Comparison of ENCODE assay signal across 12 cellular contexts in the genomic region with DNA sequence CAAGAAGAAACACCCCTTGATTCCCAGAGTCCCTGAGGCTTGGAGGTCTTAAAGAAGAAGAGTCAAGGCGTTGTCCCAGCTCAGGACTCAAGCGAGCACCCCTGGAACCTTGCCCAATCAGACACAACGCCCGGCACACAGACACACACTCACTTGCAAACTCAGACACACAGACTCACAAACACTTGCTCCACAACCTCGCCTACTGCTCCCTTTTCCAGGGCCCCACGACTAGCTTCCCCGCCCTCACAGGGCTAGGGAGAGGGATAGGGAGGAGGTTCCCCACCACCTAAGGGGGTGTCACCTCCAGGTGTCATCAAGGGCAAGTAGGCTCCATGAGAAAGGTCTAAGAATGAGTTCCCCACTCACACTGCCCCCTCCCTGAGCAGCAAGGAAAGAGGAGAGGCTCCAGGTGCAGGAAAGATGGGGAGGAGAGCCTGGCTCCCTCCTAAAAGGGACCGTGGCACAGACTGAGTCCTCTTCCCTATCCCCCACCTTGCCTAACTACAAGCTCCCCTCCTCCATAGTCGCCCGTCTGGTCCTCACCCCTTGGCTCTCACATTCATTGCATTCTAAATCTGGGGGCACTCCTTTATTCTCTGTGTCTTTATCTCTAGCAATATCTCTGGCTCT. TPM values are rescaled to one million over a fixed set of nuclear protein-coding genes. Genes with fewer than 3 reads are reported as not detected.
DNase-seq lines count a peak whose midpoint lies in the region; ATAC-seq and TF ChIP-seq lines count a peak whose summit lies in the region.
"Had no signal": no experiment of that assay in that cellular context is flagged by ENCODE, and none has a peak within 500 bp of the region (broad histone marks: within the 10 kb centered on the region; RNA-seq: fewer than 3 reads in every experiment).

No MANE protein-coding gene starts in this region.

- H3K27ac ChIP-seq in left ventricle myocardium inferior (replicated peaks) = no peak overlapping the region
- H3K27ac ChIP-seq in WERI-Rb-1 = no peak overlapping the region
- no peak overlapping the region for H3K27ac ChIP-seq in upper lobe of right lung
- H3K27ac ChIP-seq: upper lobe of left lung had no signal

- H3K4me3 ChIP-seq in left ventricle myocardium inferior (peak overlapping the region; percentile 55), WERI-Rb-1 (ENCODE audit: low read depth, low read length) (peak overlapping the region; percentile 59), upper lobe of right lung (peak overlapping the region; percentile 29)

- H3K4me3 Mint-ChIP-seq in immature natural killer cell = peak overlapping the region; percentile 57 to 79 (median 68)

- H3K36me3 Mint-ChIP-seq in immature natural killer cell = no peaks in the 10 kb centered on the region

- H3K4me1 ChIP-seq in left ventricle myocardium inferior (peaks cover 35% of the 10 kb centered on the region), upper lobe of right lung (peaks cover 33% of the 10 kb centered on the region)

- no peak for ATAC-seq in Right ventricle myocardium inferior
- ATAC-seq in upper lobe of right lung = no peak
- ATAC-seq in GM18909 (IDR thresholded peaks at IDR 0.05; ENCODE audit: poor library complexity, unreplicated experiment) = no peak

- intact Hi-C loops in left ventricle myocardium inferior (cut with micrococcal nuclease) (no loop called here), Right ventricle myocardium inferior (cut with DNase I) (no loop called here), upper lobe of right lung (cut with DNase I) (no loop called here)

- H3K27ac Mint-ChIP-seq in immature natural killer cell = peak overlapping the region in 4 of 6 donors; percentile 2 to 71 (median 46)

- H3K9me3 Mint-ChIP-seq in immature natural killer cell = no peaks in the 10 kb centered on the region

- peaks cover 87% of the 10 kb centered on the region for H3K27me3 ChIP-seq in left ventricle myocardium inferior (ENCODE audit: low read depth)
- peaks cover 16% of the 10 kb centered on the region for H3K27me3 ChIP-seq in WERI-Rb-1 (ENCODE audit: insufficient read depth, low read depth, severe bottlenecking)
- peaks cover 60% of the 10 kb centered on the region for H3K27me3 ChIP-seq in upper lobe of right lung

- DNase-seq in left ventricle myocardium inferior (no peak), Right ventricle myocardium inferior (ENCODE audit: missing footprints) (no peak), WERI-Rb-1 (no peak), immature natural killer cell (no peak), upper lobe of right lung (no peak), DMS114 treated with DMSO at 0.1 percent for 48 hours (lab: John Stamatoyannopoulos, UW; ENCODE audit: unreplicated experiment) (no peak), OCI-M1 (lab: John Stamatoyannopoulos, UW) (no peak)
- DNase-seq: activated effector memory CD4-positive, alpha-beta T cell treated with Interleukin-2 at 50 U/mL for 16 hours had no signal

- H3K36me3 ChIP-seq in left ventricle myocardium inferior = no peaks in the 10 kb centered on the region
- no peaks in the 10 kb centered on the region for H3K36me3 ChIP-seq in WERI-Rb-1
- no peaks in the 10 kb centered on the region for H3K36me3 ChIP-seq in upper lobe of right lung
- H3K36me3 ChIP-seq: upper lobe of left lung had no signal

- peaks cover 33 to 34% of the 10 kb centered on the region in 2 donors for H3K4me1 Mint-ChIP-seq in immature natural killer cell

- peaks cover 17 to 29% (median 18%) of the 10 kb centered on the region in 3 donors for H3K27me3 Mint-ChIP-seq in immature natural killer cell (ENCODE audit: low read depth in 3 of 3)

- H3K9me3 ChIP-seq in left ventricle myocardium inferior (replicated peaks) (no peaks in the 10 kb centered on the region), WERI-Rb-1 (ENCODE audit: severe bottlenecking) (no peaks in the 10 kb centered on the region), upper lobe of right lung (no peaks in the 10 kb centered on the region)
- H3K9me3 ChIP-seq: upper lobe of left lung had no signal

- TF ChIP-seq CTCF in left ventricle myocardium inferior (IDR thresholded peaks at IDR 0.05; ENCODE audit: borderline replicate concordance) = no peak
- TF ChIP-seq CTCF in WERI-Rb-1 (IDR thresholded peaks at IDR 0.05; ENCODE audit: low read depth, low read length) = no peak
- no peak for TF ChIP-seq CTCF in upper lobe of right lung (IDR thresholded peaks at IDR 0.05)

RNA-seq across cellular contexts. Expression of a gene that starts 0.7 kb away (rescaled TPM):
- 0.44 TPM for total RNA-seq in left ventricle myocardium inferior
- 0.43 TPM for total RNA-seq in Right ventricle myocardium inferior
- under 1 TPM in 2 of 3 donors, not detected in 1; 0.45 to 0.68 TPM for polyA plus RNA-seq in immature natural killer cell
- 1.2 TPM for total RNA-seq in upper lobe of right lung

RNA-seq across cellular contexts. Expression of a gene that starts 7.3 kb away (rescaled TPM):
- not detected for total RNA-seq in left ventricle myocardium inferior
- not detected for total RNA-seq in Right ventricle myocardium inferior
- 1 to 10 TPM in 1 of 3 donors, under 1 TPM in 1, not detected in 1; 0.86 to 1.2 TPM for polyA plus RNA-seq in immature natural killer cell
- total RNA-seq in upper lobe of right lung = not detected
- total RNA-seq: Daoy, frontal cortex had no signal

RNA-seq across cellular contexts. Expression of a gene that starts 13.5 kb away (rescaled TPM):
- total RNA-seq in left ventricle myocardium inferior (49.6 TPM), Right ventricle myocardium inferior (49.6 TPM), upper lobe of right lung (146 TPM)
- polyA plus RNA-seq in immature natural killer cell = 10 to 100 TPM; 31.2 to 40.7 (median 37.2) TPM

RNA-seq across cellular contexts. Expression of a gene that starts 28.4 kb away (rescaled TPM):
- 1.4 TPM for total RNA-seq in left ventricle myocardium inferior
- total RNA-seq in Right ventricle myocardium inferior = 0.49 TPM
- polyA plus RNA-seq in immature natural killer cell = not detected
- total RNA-seq in upper lobe of right lung = not detected

RNA-seq across cellular contexts. Expression of a gene that starts 45.5 kb away (rescaled TPM):
- 4.3 TPM for total RNA-seq in left ventricle myocardium inferior
- total RNA-seq in Right ventricle myocardium inferior = 3.7 TPM
- polyA plus RNA-seq in immature natural killer cell = 100 to 1,000 TPM; 195 to 241 (median 226) TPM
- total RNA-seq in upper lobe of right lung = 19.5 TPM
